Comparison of ENCODE assay signal across 1 cellular context in genomic region chr10:117216611-117217195, GRCh38.
A peak's percentile ranks its signal among the peaks of the same experiment; 100 is the strongest.
TF ChIP-seq lines count a peak whose summit lies in the region.

No MANE protein-coding gene starts in this region.

TF ChIP-seq in HepG2, 621 proteins besides CTCF, POLR2A, EP300 and RAD21 (continued from another document):
- TF ChIP-seq ZNF710 (CRISPR knock-in tag; IDR thresholded peaks at IDR 0.05; ENCODE audit: borderline replicate concordance): peak; percentile 52; the same call in 1 of the 2 replicates
- peak; percentile 87 for TF ChIP-seq RNF2 (conservative IDR thresholded peaks at IDR 0.05; ENCODE audit: low read depth)
- no peak for TF ChIP-seq ZNF136 (CRISPR knock-in tag; IDR thresholded peaks at IDR 0.05; ENCODE audit: low read depth)
- no peak for TF ChIP-seq SOX13 (IDR thresholded peaks at IDR 0.05)
- 0 out of 4 replicates have a peak, but pooled peaks of 1 of the 2 experiments have one; percentile 29 for TF ChIP-seq SOX13 (CRISPR knock-in tag; conservative IDR thresholded peaks at IDR 0.05 in 1 of 2, IDR thresholded peaks at IDR 0.05 in 1 of 2)
- peak; percentile 72; the same call in 1 of the 2 replicates for TF ChIP-seq AHDC1 (CRISPR knock-in tag; IDR thresholded peaks at IDR 0.05; ENCODE audit: borderline replicate concordance)
- peak; percentile 73; the same call in 1 of the 2 replicates for TF ChIP-seq ZNF766 (CRISPR knock-in tag; IDR thresholded peaks at IDR 0.05; ENCODE audit: borderline replicate concordance)
- TF ChIP-seq HMGXB4 (CRISPR knock-in tag; IDR thresholded peaks at IDR 0.05; ENCODE audit: borderline replicate concordance in 1 of 2, low read depth in 1 of 2): peak; percentile 98 to 99
- TF ChIP-seq ZNF709 (CRISPR knock-in tag; IDR thresholded peaks at IDR 0.05): peak; percentile 56; the same call in 1 of the 2 replicates
- TF ChIP-seq ZNF605 (CRISPR knock-in tag; IDR thresholded peaks at IDR 0.05): peak; percentile 62; the same call in 1 of the 2 replicates
- TF ChIP-seq DNMT1 (CRISPR knock-in tag; IDR thresholded peaks at IDR 0.05): peak; percentile 58; the same call in 1 of the 2 replicates
- peak; percentile 22; the same call in 1 of the 2 replicates for TF ChIP-seq ZBTB4 (CRISPR knock-in tag; IDR thresholded peaks at IDR 0.05; ENCODE audit: borderline replicate concordance)
- peak; percentile 69; the same call in 1 of the 2 replicates for TF ChIP-seq SALL1 (CRISPR knock-in tag; IDR thresholded peaks at IDR 0.05)
- TF ChIP-seq HOXA7 (CRISPR knock-in tag; IDR thresholded peaks at IDR 0.05): no peak
- TF ChIP-seq CBX1 (IDR thresholded peaks at IDR 0.05; ENCODE audit: low read depth): peak; percentile 81
- no peak for TF ChIP-seq PAF1 (CRISPR knock-in tag; IDR thresholded peaks at IDR 0.05)
- peak; percentile 44; the same call in 1 of the 2 replicates for TF ChIP-seq FOXO1 (CRISPR knock-in tag; IDR thresholded peaks at IDR 0.05)
- TF ChIP-seq ZNF816 (CRISPR knock-in tag; IDR thresholded peaks at IDR 0.05; ENCODE audit: borderline replicate concordance): peak; percentile 24; the same call in 1 of the 2 replicates
- 0 out of 2 replicates have a peak, but pooled peaks have one; percentile 19 for TF ChIP-seq KLF15 (CRISPR knock-in tag; IDR thresholded peaks at IDR 0.05; ENCODE audit: borderline replicate concordance)
- 0 out of 2 replicates have a peak, but pooled peaks have one; percentile 33 for TF ChIP-seq PITX1 (CRISPR knock-in tag; IDR thresholded peaks at IDR 0.05)
- peak; percentile 29; the same call in 1 of the 2 replicates for TF ChIP-seq THAP9 (CRISPR knock-in tag; IDR thresholded peaks at IDR 0.05; ENCODE audit: borderline replicate concordance)
- 0 out of 2 replicates have a peak, but pooled peaks have one; percentile 22 for TF ChIP-seq SUZ12 (IDR thresholded peaks at IDR 0.05; ENCODE audit: low read depth, low read length)
- TF ChIP-seq JARID2 (CRISPR knock-in tag; IDR thresholded peaks at IDR 0.05; ENCODE audit: insufficient replicate concordance): peak; percentile 68
- peak; percentile 62 for TF ChIP-seq GATAD1 (CRISPR knock-in tag; IDR thresholded peaks at IDR 0.05)
- TF ChIP-seq LCORL (IDR thresholded peaks at IDR 0.05): no peak
- peak; percentile 86; the same call in 1 of the 2 replicates for TF ChIP-seq LCORL (CRISPR knock-in tag; IDR thresholded peaks at IDR 0.05)
- 0 out of 2 replicates have a peak, but pooled peaks have one; percentile 17 for TF ChIP-seq ZFP1 (CRISPR knock-in tag; IDR thresholded peaks at IDR 0.05)
- no peak for TF ChIP-seq IRX3 (CRISPR knock-in tag; IDR thresholded peaks at IDR 0.05; ENCODE audit: borderline replicate concordance, low read depth)
